25 cellular contexts compared by ENCODE assay signal in the genomic region with DNA sequence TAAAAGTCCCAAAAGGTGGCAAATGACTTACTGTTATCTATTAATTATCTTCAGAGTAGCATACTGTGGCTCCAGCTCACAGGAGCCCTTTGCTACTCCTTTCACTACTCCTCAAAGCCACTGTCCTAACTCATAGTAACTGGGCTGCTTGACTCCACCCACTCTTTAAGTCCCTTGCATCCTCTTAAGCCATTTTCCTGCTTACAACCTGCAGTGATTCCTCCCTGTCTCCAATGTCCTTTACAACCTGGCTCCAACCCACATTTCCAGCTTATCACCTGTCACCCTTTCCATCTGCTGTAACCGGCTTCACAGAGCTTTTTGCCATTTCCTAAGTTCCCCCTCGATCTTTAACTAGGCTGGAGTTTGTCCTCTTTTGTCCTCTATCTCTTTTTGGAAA.
"Had no signal": no experiment of that assay in that cellular context is flagged by ENCODE, and none has a peak within 500 bp of the region (broad histone marks: within the 10 kb centered on the region; RNA-seq: fewer than 3 reads in every experiment).

No MANE protein-coding gene starts in this region.

- ATAC-seq: activated CD4-positive, alpha-beta T cell treated with anti-CD3 and anti-CD28 coated beads for 36 hours; activated T-cell treated with anti-CD3 and anti-CD28 coated beads, Interleukin-2, amount 50 U/mL, for 4 hours; effector memory CD8-positive, alpha-beta T cell; naive thymus-derived CD8-positive, alpha-beta T cell; sciatic nerve; stimulated activated memory B cell treated with anti-CD40 and anti-IgM and Interleukin-4, amounts not matched to agents 10 μg/mL and 1 μg/mL and 100 μg/mL, for 72 hours had no signal

- H3K4me3 Mint-ChIP-seq: activated B cell treated with CpG ODN at 0.5 μM for 24 hours; activated CD4-positive, alpha-beta T cell treated with anti-CD3 and anti-CD28 coated beads for 36 hours; activated naive CD8-positive, alpha-beta T cell treated with anti-CD3 and anti-CD28 coated beads for 36 hours; activated T-cell treated with anti-CD3 and anti-CD28 coated beads, Interleukin-2, amount 50 U/mL, for 4 hours; effector memory CD8-positive, alpha-beta T cell; naive thymus-derived CD8-positive, alpha-beta T cell; stimulated activated memory B cell treated with anti-CD40 and anti-IgM and Interleukin-4, amounts not matched to agents 10 μg/mL and 1 μg/mL and 100 μg/mL, for 72 hours had no signal

- H3K4me3 ChIP-seq: colonic mucosa, dorsolateral prefrontal cortex, esophagus muscularis mucosa, lung, stomach, suprapubic skin, tibial nerve, uterus had no signal

- H3K36me3 Mint-ChIP-seq: activated naive CD8-positive, alpha-beta T cell treated with anti-CD3 and anti-CD28 coated beads for 36 hours; naive thymus-derived CD8-positive, alpha-beta T cell; stimulated activated memory B cell treated with anti-CD40 and anti-IgM and Interleukin-4, amounts not matched to agents 10 μg/mL and 1 μg/mL and 100 μg/mL, for 72 hours had no signal

- H3K27ac Mint-ChIP-seq: activated B cell treated with CpG ODN at 0.5 μM for 24 hours; activated CD4-positive, alpha-beta T cell treated with anti-CD3 and anti-CD28 coated beads for 36 hours; activated naive CD8-positive, alpha-beta T cell treated with anti-CD3 and anti-CD28 coated beads for 36 hours; effector memory CD8-positive, alpha-beta T cell; naive thymus-derived CD8-positive, alpha-beta T cell; stimulated activated memory B cell treated with anti-CD40 and anti-IgM and Interleukin-4, amounts not matched to agents 10 μg/mL and 1 μg/mL and 100 μg/mL, for 72 hours had no signal

- H3K36me3 ChIP-seq: colonic mucosa, esophagus muscularis mucosa, stomach, suprapubic skin, tibial nerve, uterus had no signal

- H3K27me3 Mint-ChIP-seq: activated naive CD8-positive, alpha-beta T cell treated with anti-CD3 and anti-CD28 coated beads for 36 hours; effector memory CD8-positive, alpha-beta T cell had no signal

- H3K4me1 Mint-ChIP-seq: activated B cell treated with CpG ODN at 0.5 μM for 24 hours; activated CD4-positive, alpha-beta T cell treated with anti-CD3 and anti-CD28 coated beads for 36 hours; activated naive CD8-positive, alpha-beta T cell treated with anti-CD3 and anti-CD28 coated beads for 36 hours; naive thymus-derived CD8-positive, alpha-beta T cell; stimulated activated memory B cell treated with anti-CD40 and anti-IgM and Interleukin-4, amounts not matched to agents 10 μg/mL and 1 μg/mL and 100 μg/mL, for 72 hours had no signal

- H3K9me3 ChIP-seq: colonic mucosa, esophagus muscularis mucosa, stomach, suprapubic skin, tibial nerve, uterus had no signal

- H3K9me3 Mint-ChIP-seq: activated B cell treated with CpG ODN at 0.5 μM for 24 hours; activated naive CD8-positive, alpha-beta T cell treated with anti-CD3 and anti-CD28 coated beads for 36 hours; activated T-cell treated with anti-CD3 and anti-CD28 coated beads, Interleukin-2, amount 50 U/mL, for 4 hours; stimulated activated memory B cell treated with anti-CD40 and anti-IgM and Interleukin-4, amounts not matched to agents 10 μg/mL and 1 μg/mL and 100 μg/mL, for 72 hours had no signal

- DNase-seq: activated B cell treated with CpG ODN at 0.5 μM for 24 hours; activated CD4-positive, alpha-beta T cell treated with anti-CD3 and anti-CD28 coated beads for 36 hours; activated CD4-positive, alpha-beta T cell treated with anti-CD3 and anti-CD28 coated beads, Interleukin-2, amount 50 U/mL, for 48 hours; activated CD8-positive, alpha-beta memory T cell treated with anti-CD3 and anti-CD28 coated beads, Interleukin-2, amount 50 U/mL, for 48 hours; activated naive CD4-positive, alpha-beta T cell treated with Interleukin-2 at 50 U/mL for 16 hours; activated naive CD8-positive, alpha-beta T cell treated with anti-CD3 and anti-CD28 coated beads for 36 hours; activated T-cell treated with anti-CD3 and anti-CD28 coated beads, Interleukin-2, amount 50 U/mL, for 4 hours; central memory CD4-positive, alpha-beta T cell; colonic mucosa; effector memory CD8-positive, alpha-beta T cell; glutamatergic neuron; hippocampal formation; naive thymus-derived CD8-positive, alpha-beta T cell; small intestine; stimulated activated CD4-positive, alpha-beta T cell treated with anti-CD3 and anti-CD28 coated beads, Interleukin-2, amount 100 ng/mL, for 24 hours; stomach; T-helper 9 cell; uterus had no signal

- H3K27ac ChIP-seq: colonic mucosa, dorsolateral prefrontal cortex, esophagus muscularis mucosa, stomach, suprapubic skin, tibial nerve, uterus had no signal

- H3K4me1 ChIP-seq: colonic mucosa, stomach, suprapubic skin, tibial nerve, uterus had no signal

- H3K27me3 ChIP-seq: colonic mucosa, dorsolateral prefrontal cortex, esophagus muscularis mucosa, stomach, suprapubic skin, tibial nerve, uterus had no signal
